Comparison of ENCODE assay signal across 8 cellular contexts in the genomic region with DNA sequence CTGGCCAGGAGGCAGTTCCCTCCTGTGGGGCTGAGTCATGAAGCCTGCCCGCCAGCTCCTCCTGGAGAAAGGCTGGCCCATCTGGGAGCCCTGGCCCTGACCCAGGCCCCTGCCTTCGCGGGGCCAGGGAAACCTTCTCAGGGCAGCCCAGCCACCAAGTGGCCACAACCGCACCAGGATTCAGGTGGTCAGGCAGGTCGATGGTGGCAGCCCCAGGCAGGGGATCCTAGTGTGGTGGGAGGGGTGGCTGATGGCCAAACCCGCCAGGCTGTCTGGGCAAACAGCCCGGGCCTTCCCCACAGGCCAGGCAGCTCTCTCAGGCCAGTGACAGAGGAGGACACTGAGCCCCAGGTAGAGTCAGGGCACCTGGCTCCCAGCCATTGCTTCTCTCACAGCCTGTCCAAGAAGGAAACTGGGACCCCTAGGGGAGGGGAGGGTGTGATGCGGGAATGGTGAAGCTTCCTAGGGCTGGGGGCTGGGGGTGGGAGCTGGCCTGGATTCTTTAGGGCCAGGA. TPM values are rescaled to one million over a fixed set of nuclear protein-coding genes. Genes with fewer than 3 reads are reported as not detected.
DNase-seq lines count a peak whose midpoint lies in the region; ATAC-seq and TF ChIP-seq lines count a peak whose summit lies in the region.

No MANE protein-coding gene starts in this region.

- no peak for DNase-seq in T-helper 1 cell
- DNase-seq in RKO (ENCODE audit: low spot score), result peak; percentile 89
- peak; percentile 62 to 82 for DNase-seq in left colon
- DNase-seq in stomach, result peak; percentile 83
- no peak for DNase-seq in DMS153 treated with DMSO at 0.1 percent for 48 hours (lab: John Stamatoyannopoulos, UW; ENCODE audit: unreplicated experiment)

- no peaks in the 10 kb centered on the region for H3K27me3 Mint-ChIP-seq in T-helper 1 cell treated with Interleukin-12 subunit alpha and Interleukin-12 subunit beta and Interleukin-4 antibody, amounts not matched to agents 30 μg/mL and 1 μg/mL, for 36 hours (ENCODE audit: low read depth)

- TF ChIP-seq CTCF in stomach (IDR thresholded peaks at IDR 0.05), result peak in 1 of 7 experiments; percentile 11

- TF ChIP-seq EP300 in stomach (IDR thresholded peaks at IDR 0.05), result no peak

- H3K9me3 Mint-ChIP-seq in T-helper 1 cell treated with Interleukin-12 subunit alpha and Interleukin-12 subunit beta and Interleukin-4 antibody, amounts not matched to agents 30 μg/mL and 1 μg/mL, for 36 hours, result no peaks in the 10 kb centered on the region

- H3K27me3 ChIP-seq in stomach, result no peaks in the 10 kb centered on the region

- intact Hi-C loops in left colon (cut with DNase I, micrococcal nuclease), result no loop called here
- intact Hi-C loops in stomach (cut with DNase I; ENCODE audit: low total_unique reads), result no loop called here

- peak overlapping the region; percentile 81 to 94 (median 94) for H3K4me3 ChIP-seq in stomach

- H3K4me1 ChIP-seq in stomach, result peaks cover 42 to 69% (median 60%) of the 10 kb centered on the region in 4 donors

- no peaks in the 10 kb centered on the region for H3K9me3 ChIP-seq in stomach

- H3K27ac Mint-ChIP-seq in T-helper 1 cell treated with Interleukin-12 subunit alpha and Interleukin-12 subunit beta and Interleukin-4 antibody, amounts not matched to agents 30 μg/mL and 1 μg/mL, for 36 hours, result peak overlapping the region; percentile 92

- peaks cover 11 to 25% (median 21%) of the 10 kb centered on the region in 4 donors for H3K36me3 ChIP-seq in stomach

- ATAC-seq in left colon, result peak; percentile 14
- no peak for ATAC-seq in HG03159 (IDR thresholded peaks at IDR 0.05; ENCODE audit: unreplicated experiment)

- peaks cover 27% of the 10 kb centered on the region for H3K36me3 Mint-ChIP-seq in T-helper 1 cell treated with Interleukin-12 subunit alpha and Interleukin-12 subunit beta and Interleukin-4 antibody, amounts not matched to agents 30 μg/mL and 1 μg/mL, for 36 hours (ENCODE audit: low read depth)

- peak overlapping the region; percentile 77 for H3K27ac ChIP-seq in cingulate gyrus (ENCODE audit: low read depth, low read length)
- peak overlapping the region; percentile 83 to 93 (median 93) for H3K27ac ChIP-seq in stomach

- H3K4me1 Mint-ChIP-seq in T-helper 1 cell treated with Interleukin-12 subunit alpha and Interleukin-12 subunit beta and Interleukin-4 antibody, amounts not matched to agents 30 μg/mL and 1 μg/mL, for 36 hours (ENCODE audit: low read depth), result peaks cover 51% of the 10 kb centered on the region

- H3K4me3 Mint-ChIP-seq in T-helper 1 cell treated with Interleukin-12 subunit alpha and Interleukin-12 subunit beta and Interleukin-4 antibody, amounts not matched to agents 30 μg/mL and 1 μg/mL, for 36 hours, result peak overlapping the region; percentile 97

- no peak for TF ChIP-seq POLR2A in stomach (IDR thresholded peaks at IDR 0.05)

- WGBS in stomach, 5 donors, result 4 to 18% (median 10%) methylated on average over 5 to 8 of the region's 8 CpGs

RNA-seq across cellular contexts. Expression of a gene that starts 1.2 kb away (rescaled TPM):
- total RNA-seq in left colon, result 10 to 100 TPM; 37.8 to 53.9 TPM
- 100 to 1,000 TPM in 1 of 5 donors, 10 to 100 TPM in 4; 18.7 to 237 (median 39.1) TPM for total RNA-seq in stomach
- polyA plus RNA-seq in stomach, result 10 to 100 TPM; 37.5 to 58.7 (median 40.8) TPM

RNA-seq across cellular contexts. Expression of a gene that starts 7.8 kb away (rescaled TPM):
- total RNA-seq in left colon (1 to 10 TPM; 2.9 to 9.3 TPM), stomach (10 to 100 TPM in 3 of 5 donors, 1 to 10 TPM in 2; 7.9 to 44.9 (median 11.0) TPM)
- polyA plus RNA-seq in stomach, result 10 to 100 TPM; 16.4 to 25.7 (median 19.8) TPM

RNA-seq across cellular contexts. Expression of a gene that starts 12.3 kb away (rescaled TPM):
- total RNA-seq in left colon (under 1 TPM in 1 of 2 donors, not detected in 1; 0.42 TPM), stomach (not detected)
- polyA plus RNA-seq in stomach, result under 1 TPM in 1 of 3 donors, not detected in 2; 0.18 TPM

RNA-seq across cellular contexts. Expression of a gene that starts 39.8 kb away (rescaled TPM):
- 100 to 1,000 TPM; 128 to 150 TPM for total RNA-seq in left colon
- 10 to 100 TPM; 19.6 to 75.3 (median 33.4) TPM for total RNA-seq in stomach
- polyA plus RNA-seq in stomach, result 10 to 100 TPM; 35.6 to 59.1 (median 42.7) TPM

RNA-seq across cellular contexts. Expression of a gene that starts 40.7 kb away (rescaled TPM):
- total RNA-seq in left colon (10 to 100 TPM; 57.1 to 60.9 TPM), stomach (10 to 100 TPM in 4 of 5 donors, 1 to 10 TPM in 1; 8.2 to 64.8 (median 30.4) TPM)
- 10 to 100 TPM; 20.6 to 28.7 (median 28.0) TPM for polyA plus RNA-seq in stomach

Comparison
In these comparisons a context has a peak if more than half of its experiments do, and no peak if none do; other contexts are left out.
1. DNase-seq: peak in RKO (single experiment), left colon (2 of 2) and stomach (single experiment); none in T-helper 1 cell (0 of 5) and DMS153 treated with DMSO at 0.1 percent for 48 hours (single experiment).